1 cellular context compared by ENCODE assay signal in the genomic region with DNA sequence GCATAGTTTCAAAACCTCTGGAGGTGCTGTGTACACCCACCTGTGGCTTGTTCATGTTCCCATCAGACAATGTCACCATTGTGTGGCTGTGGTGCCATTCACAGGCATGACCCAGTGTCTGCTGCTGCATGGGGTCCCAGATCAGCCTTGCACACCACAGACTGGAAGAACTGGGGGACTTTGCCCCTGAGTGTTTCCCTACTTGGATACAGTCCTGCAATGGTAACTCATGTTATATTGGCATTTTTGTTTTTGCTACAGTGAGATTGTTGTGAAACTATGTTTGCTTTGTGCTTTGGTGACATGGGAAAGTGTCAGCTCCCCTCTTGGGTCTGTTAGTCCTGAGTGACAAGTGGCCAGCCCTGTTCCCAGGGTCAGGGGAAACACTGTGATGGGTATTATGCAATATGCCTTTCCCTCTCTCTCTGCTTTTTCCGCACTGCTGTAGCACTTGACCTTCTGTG.
TF ChIP-seq lines count a peak whose summit lies in the region.

No MANE protein-coding gene starts in this region.

TF ChIP-seq in GM12878, 131 proteins besides CTCF, POLR2A, EP300 and RAD21 (continued from another document):
- TF ChIP-seq, protein P1, sequence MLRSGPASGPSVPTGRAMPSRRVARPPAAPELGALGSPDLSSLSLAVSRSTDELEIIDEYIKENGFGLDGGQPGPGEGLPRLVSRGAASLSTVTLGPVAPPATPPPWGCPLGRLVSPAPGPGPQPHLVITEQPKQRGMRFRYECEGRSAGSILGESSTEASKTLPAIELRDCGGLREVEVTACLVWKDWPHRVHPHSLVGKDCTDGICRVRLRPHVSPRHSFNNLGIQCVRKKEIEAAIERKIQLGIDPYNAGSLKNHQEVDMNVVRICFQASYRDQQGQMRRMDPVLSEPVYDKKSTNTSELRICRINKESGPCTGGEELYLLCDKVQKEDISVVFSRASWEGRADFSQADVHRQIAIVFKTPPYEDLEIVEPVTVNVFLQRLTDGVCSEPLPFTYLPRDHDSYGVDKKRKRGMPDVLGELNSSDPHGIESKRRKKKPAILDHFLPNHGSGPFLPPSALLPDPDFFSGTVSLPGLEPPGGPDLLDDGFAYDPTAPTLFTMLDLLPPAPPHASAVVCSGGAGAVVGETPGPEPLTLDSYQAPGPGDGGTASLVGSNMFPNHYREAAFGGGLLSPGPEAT (IDR thresholded peaks at IDR 0.05; ENCODE audit: low read depth): no peak
- no peak for TF ChIP-seq RBBP5 (conservative IDR thresholded peaks at IDR 0.05)
- TF ChIP-seq, protein P2, sequence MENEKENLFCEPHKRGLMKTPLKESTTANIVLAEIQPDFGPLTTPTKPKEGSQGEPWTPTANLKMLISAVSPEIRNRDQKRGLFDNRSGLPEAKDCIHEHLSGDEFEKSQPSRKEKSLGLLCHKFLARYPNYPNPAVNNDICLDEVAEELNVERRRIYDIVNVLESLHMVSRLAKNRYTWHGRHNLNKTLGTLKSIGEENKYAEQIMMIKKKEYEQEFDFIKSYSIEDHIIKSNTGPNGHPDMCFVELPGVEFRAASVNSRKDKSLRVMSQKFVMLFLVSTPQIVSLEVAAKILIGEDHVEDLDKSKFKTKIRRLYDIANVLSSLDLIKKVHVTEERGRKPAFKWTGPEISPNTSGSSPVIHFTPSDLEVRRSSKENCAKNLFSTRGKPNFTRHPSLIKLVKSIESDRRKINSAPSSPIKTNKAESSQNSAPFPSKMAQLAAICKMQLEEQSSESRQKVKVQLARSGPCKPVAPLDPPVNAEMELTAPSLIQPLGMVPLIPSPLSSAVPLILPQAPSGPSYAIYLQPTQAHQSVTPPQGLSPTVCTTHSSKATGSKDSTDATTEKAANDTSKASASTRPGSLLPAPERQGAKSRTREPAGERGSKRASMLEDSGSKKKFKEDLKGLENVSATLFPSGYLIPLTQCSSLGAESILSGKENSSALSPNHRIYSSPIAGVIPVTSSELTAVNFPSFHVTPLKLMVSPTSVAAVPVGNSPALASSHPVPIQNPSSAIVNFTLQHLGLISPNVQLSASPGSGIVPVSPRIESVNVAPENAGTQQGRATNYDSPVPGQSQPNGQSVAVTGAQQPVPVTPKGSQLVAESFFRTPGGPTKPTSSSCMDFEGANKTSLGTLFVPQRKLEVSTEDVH (IDR thresholded peaks at IDR 0.05; ENCODE audit: low read depth, partially characterized antibody): no peak
- TF ChIP-seq, protein P3, sequence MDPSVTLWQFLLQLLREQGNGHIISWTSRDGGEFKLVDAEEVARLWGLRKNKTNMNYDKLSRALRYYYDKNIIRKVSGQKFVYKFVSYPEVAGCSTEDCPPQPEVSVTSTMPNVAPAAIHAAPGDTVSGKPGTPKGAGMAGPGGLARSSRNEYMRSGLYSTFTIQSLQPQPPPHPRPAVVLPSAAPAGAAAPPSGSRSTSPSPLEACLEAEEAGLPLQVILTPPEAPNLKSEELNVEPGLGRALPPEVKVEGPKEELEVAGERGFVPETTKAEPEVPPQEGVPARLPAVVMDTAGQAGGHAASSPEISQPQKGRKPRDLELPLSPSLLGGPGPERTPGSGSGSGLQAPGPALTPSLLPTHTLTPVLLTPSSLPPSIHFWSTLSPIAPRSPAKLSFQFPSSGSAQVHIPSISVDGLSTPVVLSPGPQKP (IDR thresholded peaks at IDR 0.05; ENCODE audit: low read depth, low read length): no peak
- TF ChIP-seq ZNF274 (IDR thresholded peaks at IDR 0.05; ENCODE audit: insufficient read depth, insufficient read length): no peak
- TF ChIP-seq, protein P4, sequence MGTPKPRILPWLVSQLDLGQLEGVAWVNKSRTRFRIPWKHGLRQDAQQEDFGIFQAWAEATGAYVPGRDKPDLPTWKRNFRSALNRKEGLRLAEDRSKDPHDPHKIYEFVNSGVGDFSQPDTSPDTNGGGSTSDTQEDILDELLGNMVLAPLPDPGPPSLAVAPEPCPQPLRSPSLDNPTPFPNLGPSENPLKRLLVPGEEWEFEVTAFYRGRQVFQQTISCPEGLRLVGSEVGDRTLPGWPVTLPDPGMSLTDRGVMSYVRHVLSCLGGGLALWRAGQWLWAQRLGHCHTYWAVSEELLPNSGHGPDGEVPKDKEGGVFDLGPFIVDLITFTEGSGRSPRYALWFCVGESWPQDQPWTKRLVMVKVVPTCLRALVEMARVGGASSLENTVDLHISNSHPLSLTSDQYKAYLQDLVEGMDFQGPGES (IDR thresholded peaks at IDR 0.05): no peak
- TF ChIP-seq, protein P5, sequence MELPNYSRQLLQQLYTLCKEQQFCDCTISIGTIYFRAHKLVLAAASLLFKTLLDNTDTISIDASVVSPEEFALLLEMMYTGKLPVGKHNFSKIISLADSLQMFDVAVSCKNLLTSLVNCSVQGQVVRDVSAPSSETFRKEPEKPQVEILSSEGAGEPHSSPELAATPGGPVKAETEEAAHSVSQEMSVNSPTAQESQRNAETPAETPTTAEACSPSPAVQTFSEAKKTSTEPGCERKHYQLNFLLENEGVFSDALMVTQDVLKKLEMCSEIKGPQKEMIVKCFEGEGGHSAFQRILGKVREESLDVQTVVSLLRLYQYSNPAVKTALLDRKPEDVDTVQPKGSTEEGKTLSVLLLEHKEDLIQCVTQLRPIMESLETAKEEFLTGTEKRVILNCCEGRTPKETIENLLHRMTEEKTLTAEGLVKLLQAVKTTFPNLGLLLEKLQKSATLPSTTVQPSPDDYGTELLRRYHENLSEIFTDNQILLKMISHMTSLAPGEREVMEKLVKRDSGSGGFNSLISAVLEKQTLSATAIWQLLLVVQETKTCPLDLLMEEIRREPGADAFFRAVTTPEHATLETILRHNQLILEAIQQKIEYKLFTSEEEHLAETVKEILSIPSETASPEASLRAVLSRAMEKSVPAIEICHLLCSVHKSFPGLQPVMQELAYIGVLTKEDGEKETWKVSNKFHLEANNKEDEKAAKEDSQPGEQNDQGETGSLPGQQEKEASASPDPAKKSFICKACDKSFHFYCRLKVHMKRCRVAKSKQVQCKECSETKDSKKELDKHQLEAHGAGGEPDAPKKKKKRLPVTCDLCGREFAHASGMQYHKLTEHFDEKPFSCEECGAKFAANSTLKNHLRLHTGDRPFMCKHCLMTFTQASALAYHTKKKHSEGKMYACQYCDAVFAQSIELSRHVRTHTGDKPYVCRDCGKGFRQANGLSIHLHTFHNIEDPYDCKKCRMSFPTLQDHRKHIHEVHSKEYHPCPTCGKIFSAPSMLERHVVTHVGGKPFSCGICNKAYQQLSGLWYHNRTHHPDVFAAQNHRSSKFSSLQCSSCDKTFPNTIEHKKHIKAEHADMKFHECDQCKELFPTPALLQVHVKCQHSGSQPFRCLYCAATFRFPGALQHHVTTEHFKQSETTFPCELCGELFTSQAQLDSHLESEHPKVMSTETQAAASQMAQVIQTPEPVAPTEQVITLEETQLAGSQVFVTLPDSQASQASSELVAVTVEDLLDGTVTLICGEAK (IDR thresholded peaks at IDR 0.05; ENCODE audit: borderline replicate concordance): no peak
- no peak for TF ChIP-seq MYC (IDR thresholded peaks at IDR 0.05; ENCODE audit: insufficient read depth, insufficient read length, insufficient replicate concordance, low read length, severe bottlenecking)
- TF ChIP-seq CEBPB (IDR thresholded peaks at IDR 0.05; ENCODE audit: borderline replicate concordance in 1 of 2, low read depth in 2 of 2, low read length in 2 of 2): no peak
- TF ChIP-seq CBX3 (IDR thresholded peaks at IDR 0.05; ENCODE audit: borderline replicate concordance, low read depth): no peak
- no peak for TF ChIP-seq ETV6 (conservative IDR thresholded peaks at IDR 0.05 in 1 of 2, IDR thresholded peaks at IDR 0.05 in 1 of 2; ENCODE audit: borderline replicate concordance in 1 of 2, low read depth in 1 of 2)
- TF ChIP-seq TCF3 (IDR thresholded peaks at IDR 0.05; ENCODE audit: borderline replicate concordance, insufficient read depth, low read depth, low read length): no peak
- peak in 1 of 2 experiments; percentile 37; a peak in 1 of 4 replicates for TF ChIP-seq BHLHE40 (IDR thresholded peaks at IDR 0.05; ENCODE audit: borderline replicate concordance in 1 of 2, low read depth in 2 of 2, low read length in 1 of 2)
- TF ChIP-seq BCL11A (IDR thresholded peaks at IDR 0.05; ENCODE audit: low read depth, low read length): no peak
- no peak for TF ChIP-seq NFYA (IDR thresholded peaks at IDR 0.05; ENCODE audit: borderline replicate concordance, low read depth, low read length)
- peak; percentile 85 for TF ChIP-seq MEF2B (IDR thresholded peaks at IDR 0.05; ENCODE audit: partially characterized antibody, poor library complexity, severe bottlenecking)
- TF ChIP-seq, protein P6, sequence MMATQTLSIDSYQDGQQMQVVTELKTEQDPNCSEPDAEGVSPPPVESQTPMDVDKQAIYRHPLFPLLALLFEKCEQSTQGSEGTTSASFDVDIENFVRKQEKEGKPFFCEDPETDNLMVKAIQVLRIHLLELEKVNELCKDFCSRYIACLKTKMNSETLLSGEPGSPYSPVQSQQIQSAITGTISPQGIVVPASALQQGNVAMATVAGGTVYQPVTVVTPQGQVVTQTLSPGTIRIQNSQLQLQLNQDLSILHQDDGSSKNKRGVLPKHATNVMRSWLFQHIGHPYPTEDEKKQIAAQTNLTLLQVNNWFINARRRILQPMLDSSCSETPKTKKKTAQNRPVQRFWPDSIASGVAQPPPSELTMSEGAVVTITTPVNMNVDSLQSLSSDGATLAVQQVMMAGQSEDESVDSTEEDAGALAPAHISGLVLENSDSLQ (IDR thresholded peaks at IDR 0.05): peak; percentile 73
- TF ChIP-seq, protein P7, sequence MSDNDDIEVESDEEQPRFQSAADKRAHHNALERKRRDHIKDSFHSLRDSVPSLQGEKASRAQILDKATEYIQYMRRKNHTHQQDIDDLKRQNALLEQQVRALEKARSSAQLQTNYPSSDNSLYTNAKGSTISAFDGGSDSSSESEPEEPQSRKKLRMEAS (IDR thresholded peaks at IDR 0.05; ENCODE audit: low read depth, low read length): no peak
- no peak for TF ChIP-seq HDAC2 (IDR thresholded peaks at IDR 0.05)
- TF ChIP-seq SUZ12 (IDR thresholded peaks at IDR 0.05; ENCODE audit: unreplicated experiment): no peak
- no peak for TF ChIP-seq TBL1XR1 (IDR thresholded peaks at IDR 0.05; ENCODE audit: low read depth, low read length)
- no peak for TF ChIP-seq NFXL1 (IDR thresholded peaks at IDR 0.05; ENCODE audit: borderline replicate concordance)
- no peak for TF ChIP-seq SUPT20H (IDR thresholded peaks at IDR 0.05; ENCODE audit: borderline replicate concordance, control insufficient read depth, low read depth, low read length)
- no peak for TF ChIP-seq NFIC (IDR thresholded peaks at IDR 0.05; ENCODE audit: low read depth, low read length)
- TF ChIP-seq NR2C1 (IDR thresholded peaks at IDR 0.05): no peak
- no peak for TF ChIP-seq SIN3A (IDR thresholded peaks at IDR 0.05; ENCODE audit: low read depth, low read length)
- no peak for TF ChIP-seq SRF (IDR thresholded peaks at IDR 0.05; ENCODE audit: low read depth in 2 of 2, low read length in 2 of 2)
- peak; percentile 58 for TF ChIP-seq IKZF1 (conservative IDR thresholded peaks at IDR 0.05)
- TF ChIP-seq HDAC6 (IDR thresholded peaks at IDR 0.05; ENCODE audit: unreplicated experiment): no peak
- TF ChIP-seq BRCA1 (IDR thresholded peaks at IDR 0.05; ENCODE audit: low read depth, low read length): no peak
- TF ChIP-seq, protein P8, sequence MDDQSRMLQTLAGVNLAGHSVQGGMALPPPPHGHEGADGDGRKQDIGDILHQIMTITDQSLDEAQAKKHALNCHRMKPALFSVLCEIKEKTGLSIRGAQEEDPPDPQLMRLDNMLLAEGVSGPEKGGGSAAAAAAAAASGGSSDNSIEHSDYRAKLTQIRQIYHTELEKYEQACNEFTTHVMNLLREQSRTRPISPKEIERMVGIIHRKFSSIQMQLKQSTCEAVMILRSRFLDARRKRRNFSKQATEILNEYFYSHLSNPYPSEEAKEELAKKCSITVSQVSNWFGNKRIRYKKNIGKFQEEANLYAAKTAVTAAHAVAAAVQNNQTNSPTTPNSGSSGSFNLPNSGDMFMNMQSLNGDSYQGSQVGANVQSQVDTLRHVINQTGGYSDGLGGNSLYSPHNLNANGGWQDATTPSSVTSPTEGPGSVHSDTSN (IDR thresholded peaks at IDR 0.05; ENCODE audit: insufficient replicate concordance, low read depth, low read length): no peak
- no peak for TF ChIP-seq DPF2 (IDR thresholded peaks at IDR 0.05)
- TF ChIP-seq IKZF2 (IDR thresholded peaks at IDR 0.05): peak; percentile 36 to 50; a peak in 2 of 4 replicates
- TF ChIP-seq TCF7 (IDR thresholded peaks at IDR 0.05; ENCODE audit: borderline replicate concordance): no peak
- 0 out of 2 replicates have a peak, but pooled peaks have one; percentile 29 for TF ChIP-seq GATAD2B (conservative IDR thresholded peaks at IDR 0.05; ENCODE audit: low read depth)
- no peak for TF ChIP-seq RFX5 (IDR thresholded peaks at IDR 0.05; ENCODE audit: low read depth, low read length)
- no peak for TF ChIP-seq BMI1 (IDR thresholded peaks at IDR 0.05; ENCODE audit: borderline replicate concordance)
- no peak for TF ChIP-seq NBN (IDR thresholded peaks at IDR 0.05)
TF ChIP-seq in GM12878: peak in this region for 9.
